In genomic region chr5:74256947-74257573, GRCh38 we compare ENCODE assay signal across 15 cellular contexts.
DNase-seq lines count a peak whose midpoint lies in the region; ATAC-seq and TF ChIP-seq lines count a peak whose summit lies in the region.
"Had no signal": no experiment of that assay in that cellular context is flagged by ENCODE, and none has a peak within 500 bp of the region (broad histone marks: within the 10 kb centered on the region; RNA-seq: fewer than 3 reads in every experiment).

No MANE protein-coding gene starts in this region.

- no peaks in the 10 kb centered on the region for H3K79me2 ChIP-seq in hepatocyte

- no peaks in the 10 kb centered on the region for H3K27me3 ChIP-seq in adipocyte (replicated peaks; ENCODE audit: control insufficient read depth, insufficient read depth, low read length)
- no peaks in the 10 kb centered on the region for H3K27me3 ChIP-seq in hepatocyte

- intact Hi-C loops in sciatic nerve (cut with DNase I): no loop called here

- H3K4me1 ChIP-seq in adipocyte (ENCODE audit: control insufficient read depth, insufficient read depth, low read length) (peaks cover 22% of the 10 kb centered on the region), hepatocyte (ENCODE audit: insufficient read depth) (peaks cover 18% of the 10 kb centered on the region)

- H3K9me3 Mint-ChIP-seq in endothelial cell (ENCODE audit: unreplicated experiment): no peaks in the 10 kb centered on the region
- H3K9me3 Mint-ChIP-seq: activated naive CD8-positive, alpha-beta T cell treated with anti-CD3 and anti-CD28 coated beads for 36 hours had no signal

- no peak overlapping the region for H3K27ac Mint-ChIP-seq in endothelial cell (ENCODE audit: unreplicated experiment)
- H3K27ac Mint-ChIP-seq: activated naive CD8-positive, alpha-beta T cell treated with anti-CD3 and anti-CD28 coated beads for 36 hours; immature natural killer cell had no signal

- H3K9me2 ChIP-seq in hepatocyte (replicated peaks; ENCODE audit: insufficient read depth): no peaks in the 10 kb centered on the region

- peak overlapping the region; percentile 31 for H2AFZ ChIP-seq in hepatocyte

- WGBS in hepatocyte (ENCODE audit: low lambda C conversion rate, missing lambda C conversion rate): 84% methylated on average over 6 of the region's 6 CpGs

- no peaks in the 10 kb centered on the region for H4K20me1 ChIP-seq in hepatocyte (ENCODE audit: insufficient read depth, poor library complexity, severe bottlenecking)

- peak; percentile 57 for ATAC-seq in sciatic nerve

- peak overlapping the region; percentile 58 for H3K4me2 ChIP-seq in hepatocyte

- no peaks in the 10 kb centered on the region for H3K36me3 ChIP-seq in adipocyte (ENCODE audit: control insufficient read depth, insufficient read depth, low read length, severe bottlenecking)
- H3K36me3 ChIP-seq in hepatocyte (replicated peaks; ENCODE audit: insufficient read depth, low read depth): no peaks in the 10 kb centered on the region

- H3K4me3 ChIP-seq in adipocyte (ENCODE audit: low read length) (peak overlapping the region; percentile 3), hepatocyte (no peak overlapping the region)
- H3K4me3 ChIP-seq: SK-N-MC, skin epidermis had no signal

- peak overlapping the region; percentile 89 for H3K27ac ChIP-seq in hepatocyte
- H3K27ac ChIP-seq: SK-N-MC had no signal

- peaks cover 23% of the 10 kb centered on the region for H3K4me1 Mint-ChIP-seq in endothelial cell (ENCODE audit: unreplicated experiment)
- H3K4me1 Mint-ChIP-seq: activated naive CD8-positive, alpha-beta T cell treated with anti-CD3 and anti-CD28 coated beads for 36 hours; immature natural killer cell had no signal

- DNase-seq in ELF-1 (ENCODE audit: low read depth, low spot score) (peak; percentile 13), adipocyte (ENCODE audit: low read depth) (no peak), hepatocyte (ENCODE audit: low spot score) (no peak), sciatic nerve (ENCODE audit: low spot score) (no peak), NCI-H187 treated with DMSO at 0.1 percent for 48 hours (lab: John Stamatoyannopoulos, UW) (no peak), endothelial cell (ENCODE audit: low spot score) (no peak), NAMALWA (ENCODE audit: low spot score) (no peak)
- DNase-seq in activated T-cell treated with anti-CD3 and anti-CD28 coated beads, Interleukin-2, amount 50 U/mL, for 1 hour: no peak
- DNase-seq: activated naive CD8-positive, alpha-beta T cell treated with anti-CD3 and anti-CD28 coated beads for 36 hours; immature natural killer cell; naive B cell; NCI-H1930 had no signal

- H3K9me3 ChIP-seq in adipocyte (ENCODE audit: control insufficient read depth, low read length): no peaks in the 10 kb centered on the region
- no peaks in the 10 kb centered on the region for H3K9me3 ChIP-seq in hepatocyte (ENCODE audit: low read depth)
- H3K9me3 ChIP-seq: Caco-2 had no signal

- no peaks in the 10 kb centered on the region for H3K36me3 Mint-ChIP-seq in endothelial cell (ENCODE audit: low read depth, unreplicated experiment)
- H3K36me3 Mint-ChIP-seq: activated naive CD8-positive, alpha-beta T cell treated with anti-CD3 and anti-CD28 coated beads for 36 hours; immature natural killer cell; naive B cell had no signal

- peak overlapping the region; percentile 54 for H3K9ac ChIP-seq in adipocyte (ENCODE audit: low read length)

- no peak overlapping the region for H3K4me3 Mint-ChIP-seq in endothelial cell (ENCODE audit: unreplicated experiment)
- H3K4me3 Mint-ChIP-seq: activated naive CD8-positive, alpha-beta T cell treated with anti-CD3 and anti-CD28 coated beads for 36 hours; immature natural killer cell; naive B cell had no signal

- TF ChIP-seq CTCF in hepatocyte (IDR thresholded peaks at IDR 0.05; ENCODE audit: poor library complexity) (no peak), endothelial cell (IDR thresholded peaks at IDR 0.05; ENCODE audit: unreplicated experiment) (no peak)

- H3K27me3 Mint-ChIP-seq in endothelial cell (ENCODE audit: unreplicated experiment): peaks cover 6% of the 10 kb centered on the region
